Comparison of ENCODE assay signal across 9 cellular contexts in genomic region chr9:35758475-35759050, GRCh38. TPM values are rescaled to one million over a fixed set of nuclear protein-coding genes. Genes with fewer than 3 reads are reported as not detected.
A peak's percentile ranks its signal among the peaks of the same experiment; 100 is the strongest.
DNase-seq lines count a peak whose midpoint lies in the region; ATAC-seq and TF ChIP-seq lines count a peak whose summit lies in the region.
"Had no signal": no experiment of that assay in that cellular context is flagged by ENCODE, and none has a peak within 500 bp of the region (broad histone marks: within the 10 kb centered on the region; RNA-seq: fewer than 3 reads in every experiment).

No MANE protein-coding gene starts in this region.

- H3K36me3 Mint-ChIP-seq in activated naive CD4-positive, alpha-beta T cell treated with anti-CD3 and anti-CD28 coated beads, Interleukin-2, amount 50 U/mL, for 24 hours = peaks cover 6% of the 10 kb centered on the region
- H3K36me3 Mint-ChIP-seq in activated CD8-positive, alpha-beta T cell treated with anti-CD3 and anti-CD28 coated beads for 36 hours (ENCODE audit: low read depth) = peaks cover 15% of the 10 kb centered on the region
- peaks cover 14% of the 10 kb centered on the region for H3K36me3 Mint-ChIP-seq in type B pancreatic cell

- H3K4me1 ChIP-seq in iPS-18a (ENCODE audit: control insufficient read depth, low read depth, low read length) = peaks cover 6% of the 10 kb centered on the region

- H3K9ac ChIP-seq in iPS-18a (ENCODE audit: low read length) = no peak overlapping the region

- H3K27me3 ChIP-seq in iPS-18a (ENCODE audit: control insufficient read depth, insufficient read depth, low read length) = no peaks in the 10 kb centered on the region
- H3K27me3 ChIP-seq: neutrophil had no signal

- peak overlapping the region; percentile 76 for H3K4me3 ChIP-seq in iPS-18a (ENCODE audit: low read length)

- no peaks in the 10 kb centered on the region for H3K9me3 Mint-ChIP-seq in activated naive CD4-positive, alpha-beta T cell treated with anti-CD3 and anti-CD28 coated beads, Interleukin-2, amount 50 U/mL, for 24 hours
- no peaks in the 10 kb centered on the region for H3K9me3 Mint-ChIP-seq in activated CD8-positive, alpha-beta T cell treated with anti-CD3 and anti-CD28 coated beads for 36 hours
- H3K9me3 Mint-ChIP-seq in type B pancreatic cell = no peaks in the 10 kb centered on the region

- intact Hi-C loops in activated CD8-positive, alpha-beta T cell treated with anti-CD3 and anti-CD28 coated beads for 36 hours (cut with micrococcal nuclease) = no loop called here

- ATAC-seq in activated CD8-positive, alpha-beta T cell treated with anti-CD3 and anti-CD28 coated beads for 36 hours = no peak
- ATAC-seq in HG03469 (IDR thresholded peaks at IDR 0.05; ENCODE audit: unreplicated experiment) (no peak), GM21717 (IDR thresholded peaks at IDR 0.05; ENCODE audit: unreplicated experiment) (no peak)

- no peak overlapping the region for H3K27ac Mint-ChIP-seq in activated naive CD4-positive, alpha-beta T cell treated with anti-CD3 and anti-CD28 coated beads, Interleukin-2, amount 50 U/mL, for 24 hours
- peak overlapping the region; percentile 31 for H3K27ac Mint-ChIP-seq in activated CD8-positive, alpha-beta T cell treated with anti-CD3 and anti-CD28 coated beads for 36 hours
- no peak overlapping the region for H3K27ac Mint-ChIP-seq in type B pancreatic cell

- peaks cover 53% of the 10 kb centered on the region for H3K4me1 Mint-ChIP-seq in activated naive CD4-positive, alpha-beta T cell treated with anti-CD3 and anti-CD28 coated beads, Interleukin-2, amount 50 U/mL, for 24 hours
- peaks cover 42% of the 10 kb centered on the region for H3K4me1 Mint-ChIP-seq in activated CD8-positive, alpha-beta T cell treated with anti-CD3 and anti-CD28 coated beads for 36 hours (ENCODE audit: low read depth)
- H3K4me1 Mint-ChIP-seq in type B pancreatic cell (ENCODE audit: unreplicated experiment) = peaks cover 11% of the 10 kb centered on the region

- POLR2A ChIA-PET in activated CD8-positive, alpha-beta T cell treated with anti-CD3 and anti-CD28 coated beads for 36 hours (lab: Charles Lee) = interaction anchor here (1.0 kb wide), 1 partner anchor 12 kb away, joined by 3 read pairs; no protein-coding TSS in a partner anchor

- no peaks in the 10 kb centered on the region for H3K27me3 Mint-ChIP-seq in activated naive CD4-positive, alpha-beta T cell treated with anti-CD3 and anti-CD28 coated beads, Interleukin-2, amount 50 U/mL, for 24 hours
- no peaks in the 10 kb centered on the region for H3K27me3 Mint-ChIP-seq in activated CD8-positive, alpha-beta T cell treated with anti-CD3 and anti-CD28 coated beads for 36 hours
- no peaks in the 10 kb centered on the region for H3K27me3 Mint-ChIP-seq in type B pancreatic cell

- peaks cover 4% of the 10 kb centered on the region for H3K36me3 ChIP-seq in iPS-18a (ENCODE audit: control insufficient read depth, low read depth, low read length)

- H3K9me3 ChIP-seq in iPS-18a (ENCODE audit: control insufficient read depth, low read depth, low read length) = no peaks in the 10 kb centered on the region
- H3K9me3 ChIP-seq: neutrophil had no signal

- DNase-seq in activated naive CD4-positive, alpha-beta T cell treated with Interleukin-2 at 50 U/mL for 16 hours = no peak
- DNase-seq in activated CD8-positive, alpha-beta T cell treated with anti-CD3 and anti-CD28 coated beads for 36 hours = no peak
- no peak for DNase-seq in type B pancreatic cell (ENCODE audit: extremely low spot score, unreplicated experiment)
- no peak for DNase-seq in NCI-H526 (lab: John Stamatoyannopoulos, UW)

- no peak for TF ChIP-seq CTCF in activated CD8-positive, alpha-beta T cell treated with anti-CD3 and anti-CD28 coated beads for 36 hours (IDR thresholded peaks at IDR 0.05)
- TF ChIP-seq CTCF in type B pancreatic cell (conservative IDR thresholded peaks at IDR 0.05) = no peak

- CTCF ChIA-PET in activated CD8-positive, alpha-beta T cell treated with anti-CD3 and anti-CD28 coated beads for 36 hours (lab: Charles Lee) = interaction anchor here (1.1 to 1.7 kb wide), 3 partner anchors 14 to 68 kb away, joined by 3 to 5 read pairs (median 3); no protein-coding TSS in a partner anchor

- peak overlapping the region; percentile 67 for H3K4me3 Mint-ChIP-seq in activated naive CD4-positive, alpha-beta T cell treated with anti-CD3 and anti-CD28 coated beads, Interleukin-2, amount 50 U/mL, for 24 hours
- peak overlapping the region; percentile 95 for H3K4me3 Mint-ChIP-seq in activated CD8-positive, alpha-beta T cell treated with anti-CD3 and anti-CD28 coated beads for 36 hours
- peak overlapping the region; percentile 62 for H3K4me3 Mint-ChIP-seq in type B pancreatic cell

- H3K27ac ChIP-seq in iPS-18a (ENCODE audit: low read length) = no peak overlapping the region
- H3K27ac ChIP-seq: neutrophil had no signal

RNA-seq across cellular contexts. Expression of gene MSMP, which starts 4.5 kb away (rescaled TPM):
- under 1 TPM; 0.59 to 0.67 TPM for total RNA-seq in activated CD8-positive, alpha-beta T cell treated with anti-CD3 and anti-CD28 coated beads for 36 hours
- not detected in 2 replicates for total RNA-seq in type B pancreatic cell (ENCODE audit: low replicate concordance)

RNA-seq across cellular contexts. Expression of gene RGP1, which starts 9.5 kb away (rescaled TPM):
- total RNA-seq in activated CD8-positive, alpha-beta T cell treated with anti-CD3 and anti-CD28 coated beads for 36 hours = 10 to 100 TPM; 13.0 to 14.8 TPM
- total RNA-seq in type B pancreatic cell (ENCODE audit: low replicate concordance) = 35.0 and 35.7 TPM in 2 replicates

RNA-seq across cellular contexts. Expression of gene GBA2, which starts 9.5 kb away (rescaled TPM):
- 10 to 100 TPM; 21.2 to 22.3 TPM for total RNA-seq in activated CD8-positive, alpha-beta T cell treated with anti-CD3 and anti-CD28 coated beads for 36 hours
- total RNA-seq in type B pancreatic cell (ENCODE audit: low replicate concordance) = 100 and 103 TPM in 2 replicates

RNA-seq across cellular contexts. Expression of gene CREB3, which starts 26.1 kb away (rescaled TPM):
- 10 to 100 TPM; 22.3 to 22.4 TPM for total RNA-seq in activated CD8-positive, alpha-beta T cell treated with anti-CD3 and anti-CD28 coated beads for 36 hours
- 29.1 and 36.4 TPM in 2 replicates for total RNA-seq in type B pancreatic cell (ENCODE audit: low replicate concordance)

RNA-seq across cellular contexts. Expression of gene TLN1, which starts 26.6 kb away (rescaled TPM):
- 100 to 1,000 TPM; 212 to 219 TPM for total RNA-seq in activated CD8-positive, alpha-beta T cell treated with anti-CD3 and anti-CD28 coated beads for 36 hours
- 136 and 164 TPM in 2 replicates for total RNA-seq in type B pancreatic cell (ENCODE audit: low replicate concordance)
